In the genomic region with DNA sequence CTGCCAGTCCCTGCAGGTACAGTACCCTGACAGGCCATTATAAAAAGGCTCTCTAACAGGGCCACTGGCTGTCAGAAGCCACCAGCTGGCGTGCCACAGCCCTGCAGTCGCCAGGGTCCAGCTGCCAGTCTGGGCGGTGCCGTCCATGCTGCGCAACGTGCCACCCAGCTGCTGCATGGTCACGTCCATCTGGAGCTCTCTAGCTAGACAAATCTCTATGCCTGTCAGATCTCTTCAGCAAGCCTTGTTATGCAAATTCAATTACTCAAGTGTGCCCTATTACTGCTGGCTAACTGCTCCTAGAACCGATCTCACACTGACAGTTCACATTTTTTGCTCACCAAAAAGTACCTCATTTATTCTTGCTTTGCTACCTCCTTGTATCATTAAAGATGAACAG, we compare ENCODE assay signal across 9 cellular contexts.
DNase-seq lines count a peak whose midpoint lies in the region; ATAC-seq and TF ChIP-seq lines count a peak whose summit lies in the region.
"Had no signal": no experiment of that assay in that cellular context is flagged by ENCODE, and none has a peak within 500 bp of the region (broad histone marks: within the 10 kb centered on the region; RNA-seq: fewer than 3 reads in every experiment).

No MANE protein-coding gene starts in this region.

- no peaks in the 10 kb centered on the region for H3K4me1 ChIP-seq in left ventricle myocardium inferior
- H3K4me1 ChIP-seq: BLaER1 had no signal

- H3K4me3 ChIP-seq in AG10803 (ENCODE audit: low read length) (no peak overlapping the region), left ventricle myocardium inferior (no peak overlapping the region)
- H3K4me3 ChIP-seq: BLaER1 had no signal

- no peaks in the 10 kb centered on the region for H3K27me3 ChIP-seq in left ventricle myocardium inferior (ENCODE audit: low read depth)
- H3K27me3 ChIP-seq: BLaER1 had no signal

- intact Hi-C loops in left ventricle myocardium inferior (cut with micrococcal nuclease) = loop anchor here (10.0 kb wide), 1 partner anchor 68 kb away; no protein-coding TSS in a partner anchor

- TF ChIP-seq CTCF in AG10803 (conservative IDR thresholded peaks at IDR 0.05; ENCODE audit: low read length) (no peak), left ventricle myocardium inferior (IDR thresholded peaks at IDR 0.05; ENCODE audit: borderline replicate concordance) (no peak)

- ATAC-seq in GM19351 (IDR thresholded peaks at IDR 0.05; ENCODE audit: unreplicated experiment) = peak; percentile 95
- peak; percentile 91 for ATAC-seq in HG03108 (IDR thresholded peaks at IDR 0.05; ENCODE audit: unreplicated experiment)

- H3K9me3 ChIP-seq in left ventricle myocardium inferior (replicated peaks) = no peaks in the 10 kb centered on the region

- H3K36me3 ChIP-seq in left ventricle myocardium inferior = no peaks in the 10 kb centered on the region

- no peak overlapping the region for H3K27ac ChIP-seq in left ventricle myocardium inferior (replicated peaks)
- H3K27ac ChIP-seq: BLaER1 had no signal

- peak; percentile 17 for DNase-seq in AG10803 (ENCODE audit: low read depth)
- peak; percentile 88 to 89 for DNase-seq in NCI-H526 (lab: John Stamatoyannopoulos, UW)
- peak; percentile 29 for DNase-seq in pons (ENCODE audit: low spot score)
- no peak for DNase-seq in left ventricle myocardium inferior
- no peak for DNase-seq in RKO (ENCODE audit: low spot score)
- no peak for DNase-seq in inferior parietal cortex (ENCODE audit: extremely low spot score)

Comparison
In these comparisons a context has a peak if more than half of its experiments do, and no peak if none do; other contexts are left out.
1. DNase-seq: peak in AG10803 (single experiment), NCI-H526 (2 of 2) and pons (single experiment); none in left ventricle myocardium inferior (single experiment), RKO (single experiment) and inferior parietal cortex (single experiment).